In the genomic region with DNA sequence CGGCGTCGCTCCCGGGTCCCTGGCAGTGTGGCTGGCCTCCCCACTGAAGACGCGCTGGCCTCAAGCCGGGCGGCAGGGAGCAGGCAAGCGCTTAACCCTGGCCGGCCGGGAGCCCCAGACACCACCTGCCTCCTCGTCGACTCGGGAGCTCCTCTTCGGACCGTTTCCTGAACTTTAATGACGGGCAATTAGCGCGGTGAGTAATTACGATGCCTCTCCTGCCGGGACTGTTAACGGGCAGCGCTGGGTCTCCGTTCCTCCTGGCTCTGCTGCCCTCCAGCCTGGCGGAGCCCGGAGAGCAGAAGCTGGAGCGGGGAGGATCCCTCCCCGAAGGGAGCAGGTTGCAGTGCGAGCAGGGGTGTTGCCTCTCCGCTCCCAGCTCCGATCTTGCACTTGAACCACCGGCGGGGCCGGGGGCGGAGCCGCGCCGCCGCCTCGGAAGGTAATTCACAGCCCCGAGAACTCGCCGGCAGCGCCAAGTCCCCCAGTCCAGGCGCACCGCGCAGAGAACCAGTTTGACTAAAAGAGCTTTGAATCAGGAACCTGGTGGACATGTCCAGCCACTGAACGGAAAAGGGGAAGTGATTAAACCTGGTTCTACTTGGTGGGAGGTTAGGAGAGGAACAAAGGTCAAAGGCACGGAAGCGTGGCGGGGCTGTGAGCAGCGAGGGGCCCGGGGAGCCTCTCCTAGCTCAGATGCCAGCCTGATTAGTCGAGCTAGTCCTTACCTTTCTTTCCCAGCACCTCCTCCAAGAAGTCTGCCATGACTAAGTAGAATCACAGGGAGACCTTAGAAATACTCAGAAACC, we compare ENCODE assay signal across 1 cellular context.
A peak's percentile ranks its signal among the peaks of the same experiment; 100 is the strongest.
TF ChIP-seq lines count a peak whose summit lies in the region.

No MANE protein-coding gene starts in this region.

TF ChIP-seq in HepG2, 621 proteins besides CTCF, POLR2A, EP300 and RAD21 (continued from another document and continues in another):
- no peak for TF ChIP-seq PTBP1 (IDR thresholded peaks at IDR 0.05; ENCODE audit: low read depth, low read length, poor library complexity, severe bottlenecking)
- TF ChIP-seq, protein P1, sequence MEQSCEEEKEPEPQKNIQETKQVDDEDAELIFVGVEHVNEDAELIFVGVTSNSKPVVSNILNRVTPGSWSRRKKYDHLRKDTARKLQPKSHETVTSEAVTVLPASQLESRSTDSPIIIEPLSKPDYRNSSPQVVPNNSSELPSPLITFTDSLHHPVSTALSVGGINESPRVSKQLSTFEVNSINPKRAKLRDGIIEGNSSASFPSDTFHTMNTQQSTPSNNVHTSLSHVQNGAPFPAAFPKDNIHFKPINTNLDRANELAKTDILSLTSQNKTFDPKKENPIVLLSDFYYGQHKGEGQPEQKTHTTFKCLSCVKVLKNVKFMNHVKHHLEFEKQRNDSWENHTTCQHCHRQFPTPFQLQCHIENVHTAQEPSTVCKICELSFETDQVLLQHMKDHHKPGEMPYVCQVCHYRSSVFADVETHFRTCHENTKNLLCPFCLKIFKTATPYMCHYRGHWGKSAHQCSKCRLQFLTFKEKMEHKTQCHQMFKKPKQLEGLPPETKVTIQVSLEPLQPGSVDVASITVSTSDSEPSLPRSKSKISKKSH (CRISPR knock-in tag; IDR thresholded peaks at IDR 0.05; ENCODE audit: borderline replicate concordance), result no peak
- no peak for TF ChIP-seq FOXO1 (CRISPR knock-in tag; IDR thresholded peaks at IDR 0.05)
- TF ChIP-seq HNF4G (IDR thresholded peaks at IDR 0.05; ENCODE audit: borderline replicate concordance, low read depth, low read length), result peak; percentile 69
- no peak; the same call in 1 of the 2 replicates for TF ChIP-seq HNF4G (CRISPR knock-in tag; IDR thresholded peaks at IDR 0.05; ENCODE audit: borderline replicate concordance, low read depth)
- TF ChIP-seq NR2F1 (CRISPR knock-in tag; IDR thresholded peaks at IDR 0.05), result peak in 1 of 2 experiments; percentile 51; a peak in 1 of 4 replicates
- TF ChIP-seq HOXA3 (CRISPR knock-in tag; IDR thresholded peaks at IDR 0.05), result peak; percentile 53; the same call in 1 of the 2 replicates
- no peak for TF ChIP-seq HOXA9 (CRISPR knock-in tag; IDR thresholded peaks at IDR 0.05; ENCODE audit: borderline replicate concordance)
- TF ChIP-seq ARNT (IDR thresholded peaks at IDR 0.05), result no peak
- TF ChIP-seq RBM22 (optimal IDR thresholded peaks at IDR 0.05; ENCODE audit: low read length), result no peak
- TF ChIP-seq, protein P2, sequence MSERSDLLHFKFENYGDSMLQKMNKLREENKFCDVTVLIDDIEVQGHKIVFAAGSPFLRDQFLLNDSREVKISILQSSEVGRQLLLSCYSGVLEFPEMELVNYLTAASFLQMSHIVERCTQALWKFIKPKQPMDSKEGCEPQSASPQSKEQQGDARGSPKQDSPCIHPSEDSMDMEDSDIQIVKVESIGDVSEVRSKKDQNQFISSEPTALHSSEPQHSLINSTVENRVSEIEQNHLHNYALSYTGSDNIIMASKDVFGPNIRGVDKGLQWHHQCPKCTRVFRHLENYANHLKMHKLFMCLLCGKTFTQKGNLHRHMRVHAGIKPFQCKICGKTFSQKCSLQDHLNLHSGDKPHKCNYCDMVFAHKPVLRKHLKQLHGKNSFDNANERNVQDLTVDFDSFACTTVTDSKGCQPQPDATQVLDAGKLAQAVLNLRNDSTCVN (CRISPR knock-in tag; IDR thresholded peaks at IDR 0.05; ENCODE audit: borderline replicate concordance), result no peak
- no peak for TF ChIP-seq ZNF230 (CRISPR knock-in tag; IDR thresholded peaks at IDR 0.05)
- TF ChIP-seq HIVEP1 (CRISPR knock-in tag; IDR thresholded peaks at IDR 0.05), result no peak; the same call in 1 of the 2 replicates
- TF ChIP-seq ASH2L (IDR thresholded peaks at IDR 0.05; ENCODE audit: insufficient read length, low read depth, low read length), result peak; percentile 63
- TF ChIP-seq, protein P3, sequence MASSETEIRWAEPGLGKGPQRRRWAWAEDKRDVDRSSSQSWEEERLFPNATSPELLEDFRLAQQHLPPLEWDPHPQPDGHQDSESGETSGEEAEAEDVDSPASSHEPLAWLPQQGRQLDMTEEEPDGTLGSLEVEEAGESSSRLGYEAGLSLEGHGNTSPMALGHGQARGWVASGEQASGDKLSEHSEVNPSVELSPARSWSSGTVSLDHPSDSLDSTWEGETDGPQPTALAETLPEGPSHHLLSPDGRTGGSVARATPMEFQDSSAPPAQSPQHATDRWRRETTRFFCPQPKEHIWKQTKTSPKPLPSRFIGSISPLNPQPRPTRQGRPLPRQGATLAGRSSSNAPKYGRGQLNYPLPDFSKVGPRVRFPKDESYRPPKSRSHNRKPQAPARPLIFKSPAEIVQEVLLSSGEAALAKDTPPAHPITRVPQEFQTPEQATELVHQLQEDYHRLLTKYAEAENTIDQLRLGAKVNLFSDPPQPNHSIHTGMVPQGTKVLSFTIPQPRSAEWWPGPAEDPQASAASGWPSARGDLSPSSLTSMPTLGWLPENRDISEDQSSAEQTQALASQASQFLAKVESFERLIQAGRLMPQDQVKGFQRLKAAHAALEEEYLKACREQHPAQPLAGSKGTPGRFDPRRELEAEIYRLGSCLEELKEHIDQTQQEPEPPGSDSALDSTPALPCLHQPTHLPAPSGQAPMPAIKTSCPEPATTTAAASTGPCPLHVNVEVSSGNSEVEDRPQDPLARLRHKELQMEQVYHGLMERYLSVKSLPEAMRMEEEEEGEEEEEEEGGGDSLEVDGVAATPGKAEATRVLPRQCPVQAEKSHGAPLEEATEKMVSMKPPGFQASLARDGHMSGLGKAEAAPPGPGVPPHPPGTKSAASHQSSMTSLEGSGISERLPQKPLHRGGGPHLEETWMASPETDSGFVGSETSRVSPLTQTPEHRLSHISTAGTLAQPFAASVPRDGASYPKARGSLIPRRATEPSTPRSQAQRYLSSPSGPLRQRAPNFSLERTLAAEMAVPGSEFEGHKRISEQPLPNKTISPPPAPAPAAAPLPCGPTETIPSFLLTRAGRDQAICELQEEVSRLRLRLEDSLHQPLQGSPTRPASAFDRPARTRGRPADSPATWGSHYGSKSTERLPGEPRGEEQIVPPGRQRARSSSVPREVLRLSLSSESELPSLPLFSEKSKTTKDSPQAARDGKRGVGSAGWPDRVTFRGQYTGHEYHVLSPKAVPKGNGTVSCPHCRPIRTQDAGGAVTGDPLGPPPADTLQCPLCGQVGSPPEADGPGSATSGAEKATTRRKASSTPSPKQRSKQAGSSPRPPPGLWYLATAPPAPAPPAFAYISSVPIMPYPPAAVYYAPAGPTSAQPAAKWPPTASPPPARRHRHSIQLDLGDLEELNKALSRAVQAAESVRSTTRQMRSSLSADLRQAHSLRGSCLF (CRISPR knock-in tag; IDR thresholded peaks at IDR 0.05; ENCODE audit: borderline replicate concordance), result no peak
- TF ChIP-seq ZEB1 (IDR thresholded peaks at IDR 0.05; ENCODE audit: insufficient replicate concordance, low read depth), result no peak
- TF ChIP-seq, protein P4, sequence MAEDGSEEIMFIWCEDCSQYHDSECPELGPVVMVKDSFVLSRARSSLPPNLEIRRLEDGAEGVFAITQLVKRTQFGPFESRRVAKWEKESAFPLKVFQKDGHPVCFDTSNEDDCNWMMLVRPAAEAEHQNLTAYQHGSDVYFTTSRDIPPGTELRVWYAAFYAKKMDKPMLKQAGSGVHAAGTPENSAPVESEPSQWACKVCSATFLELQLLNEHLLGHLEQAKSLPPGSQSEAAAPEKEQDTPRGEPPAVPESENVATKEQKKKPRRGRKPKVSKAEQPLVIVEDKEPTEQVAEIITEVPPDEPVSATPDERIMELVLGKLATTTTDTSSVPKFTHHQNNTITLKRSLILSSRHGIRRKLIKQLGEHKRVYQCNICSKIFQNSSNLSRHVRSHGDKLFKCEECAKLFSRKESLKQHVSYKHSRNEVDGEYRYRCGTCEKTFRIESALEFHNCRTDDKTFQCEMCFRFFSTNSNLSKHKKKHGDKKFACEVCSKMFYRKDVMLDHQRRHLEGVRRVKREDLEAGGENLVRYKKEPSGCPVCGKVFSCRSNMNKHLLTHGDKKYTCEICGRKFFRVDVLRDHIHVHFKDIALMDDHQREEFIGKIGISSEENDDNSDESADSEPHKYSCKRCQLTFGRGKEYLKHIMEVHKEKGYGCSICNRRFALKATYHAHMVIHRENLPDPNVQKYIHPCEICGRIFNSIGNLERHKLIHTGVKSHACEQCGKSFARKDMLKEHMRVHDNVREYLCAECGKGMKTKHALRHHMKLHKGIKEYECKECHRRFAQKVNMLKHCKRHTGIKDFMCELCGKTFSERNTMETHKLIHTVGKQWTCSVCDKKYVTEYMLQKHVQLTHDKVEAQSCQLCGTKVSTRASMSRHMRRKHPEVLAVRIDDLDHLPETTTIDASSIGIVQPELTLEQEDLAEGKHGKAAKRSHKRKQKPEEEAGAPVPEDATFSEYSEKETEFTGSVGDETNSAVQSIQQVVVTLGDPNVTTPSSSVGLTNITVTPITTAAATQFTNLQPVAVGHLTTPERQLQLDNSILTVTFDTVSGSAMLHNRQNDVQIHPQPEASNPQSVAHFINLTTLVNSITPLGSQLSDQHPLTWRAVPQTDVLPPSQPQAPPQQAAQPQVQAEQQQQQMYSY (CRISPR knock-in tag; IDR thresholded peaks at IDR 0.05), result no peak
- no peak for TF ChIP-seq GTF3A (CRISPR knock-in tag; conservative IDR thresholded peaks at IDR 0.05)
- no peak for TF ChIP-seq SOX6 (IDR thresholded peaks at IDR 0.05)
- peak; percentile 61 for TF ChIP-seq SOX6 (CRISPR knock-in tag; IDR thresholded peaks at IDR 0.05)
- TF ChIP-seq ZNF709 (CRISPR knock-in tag; IDR thresholded peaks at IDR 0.05), result no peak
- no peak; the same call in 1 of the 2 replicates for TF ChIP-seq ZKSCAN5 (CRISPR knock-in tag; IDR thresholded peaks at IDR 0.05)
- no peak for TF ChIP-seq RFX5 (IDR thresholded peaks at IDR 0.05; ENCODE audit: low read depth, low read length)
- TF ChIP-seq ZSCAN30 (CRISPR knock-in tag; IDR thresholded peaks at IDR 0.05), result no peak
- TF ChIP-seq ZNF790 (CRISPR knock-in tag; IDR thresholded peaks at IDR 0.05; ENCODE audit: borderline replicate concordance), result no peak
- TF ChIP-seq, protein P5, sequence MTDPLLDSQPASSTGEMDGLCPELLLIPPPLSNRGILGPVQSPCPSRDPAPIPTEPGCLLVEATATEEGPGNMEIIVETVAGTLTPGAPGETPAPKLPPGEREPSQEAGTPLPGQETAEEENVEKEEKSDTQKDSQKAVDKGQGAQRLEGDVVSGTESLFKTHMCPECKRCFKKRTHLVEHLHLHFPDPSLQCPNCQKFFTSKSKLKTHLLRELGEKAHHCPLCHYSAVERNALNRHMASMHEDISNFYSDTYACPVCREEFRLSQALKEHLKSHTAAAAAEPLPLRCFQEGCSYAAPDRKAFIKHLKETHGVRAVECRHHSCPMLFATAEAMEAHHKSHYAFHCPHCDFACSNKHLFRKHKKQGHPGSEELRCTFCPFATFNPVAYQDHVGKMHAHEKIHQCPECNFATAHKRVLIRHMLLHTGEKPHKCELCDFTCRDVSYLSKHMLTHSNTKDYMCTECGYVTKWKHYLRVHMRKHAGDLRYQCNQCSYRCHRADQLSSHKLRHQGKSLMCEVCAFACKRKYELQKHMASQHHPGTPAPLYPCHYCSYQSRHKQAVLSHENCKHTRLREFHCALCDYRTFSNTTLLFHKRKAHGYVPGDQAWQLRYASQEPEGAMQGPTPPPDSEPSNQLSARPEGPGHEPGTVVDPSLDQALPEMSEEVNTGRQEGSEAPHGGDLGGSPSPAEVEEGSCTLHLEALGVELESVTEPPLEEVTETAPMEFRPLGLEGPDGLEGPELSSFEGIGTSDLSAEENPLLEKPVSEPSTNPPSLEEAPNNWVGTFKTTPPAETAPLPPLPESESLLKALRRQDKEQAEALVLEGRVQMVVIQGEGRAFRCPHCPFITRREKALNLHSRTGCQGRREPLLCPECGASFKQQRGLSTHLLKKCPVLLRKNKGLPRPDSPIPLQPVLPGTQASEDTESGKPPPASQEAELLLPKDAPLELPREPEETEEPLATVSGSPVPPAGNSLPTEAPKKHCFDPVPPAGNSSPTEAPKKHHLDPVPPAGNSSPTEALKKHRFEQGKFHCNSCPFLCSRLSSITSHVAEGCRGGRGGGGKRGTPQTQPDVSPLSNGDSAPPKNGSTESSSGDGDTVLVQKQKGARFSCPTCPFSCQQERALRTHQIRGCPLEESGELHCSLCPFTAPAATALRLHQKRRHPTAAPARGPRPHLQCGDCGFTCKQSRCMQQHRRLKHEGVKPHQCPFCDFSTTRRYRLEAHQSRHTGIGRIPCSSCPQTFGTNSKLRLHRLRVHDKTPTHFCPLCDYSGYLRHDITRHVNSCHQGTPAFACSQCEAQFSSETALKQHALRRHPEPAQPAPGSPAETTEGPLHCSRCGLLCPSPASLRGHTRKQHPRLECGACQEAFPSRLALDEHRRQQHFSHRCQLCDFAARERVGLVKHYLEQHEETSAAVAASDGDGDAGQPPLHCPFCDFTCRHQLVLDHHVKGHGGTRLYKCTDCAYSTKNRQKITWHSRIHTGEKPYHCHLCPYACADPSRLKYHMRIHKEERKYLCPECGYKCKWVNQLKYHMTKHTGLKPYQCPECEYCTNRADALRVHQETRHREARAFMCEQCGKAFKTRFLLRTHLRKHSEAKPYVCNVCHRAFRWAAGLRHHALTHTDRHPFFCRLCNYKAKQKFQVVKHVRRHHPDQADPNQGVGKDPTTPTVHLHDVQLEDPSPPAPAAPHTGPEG (CRISPR knock-in tag; IDR thresholded peaks at IDR 0.05), result no peak
- no peak for TF ChIP-seq MIXL1 (CRISPR knock-in tag; IDR thresholded peaks at IDR 0.05)
- TF ChIP-seq MEIS1 (CRISPR knock-in tag; IDR thresholded peaks at IDR 0.05; ENCODE audit: borderline replicate concordance), result no peak
- TF ChIP-seq, protein P6, sequence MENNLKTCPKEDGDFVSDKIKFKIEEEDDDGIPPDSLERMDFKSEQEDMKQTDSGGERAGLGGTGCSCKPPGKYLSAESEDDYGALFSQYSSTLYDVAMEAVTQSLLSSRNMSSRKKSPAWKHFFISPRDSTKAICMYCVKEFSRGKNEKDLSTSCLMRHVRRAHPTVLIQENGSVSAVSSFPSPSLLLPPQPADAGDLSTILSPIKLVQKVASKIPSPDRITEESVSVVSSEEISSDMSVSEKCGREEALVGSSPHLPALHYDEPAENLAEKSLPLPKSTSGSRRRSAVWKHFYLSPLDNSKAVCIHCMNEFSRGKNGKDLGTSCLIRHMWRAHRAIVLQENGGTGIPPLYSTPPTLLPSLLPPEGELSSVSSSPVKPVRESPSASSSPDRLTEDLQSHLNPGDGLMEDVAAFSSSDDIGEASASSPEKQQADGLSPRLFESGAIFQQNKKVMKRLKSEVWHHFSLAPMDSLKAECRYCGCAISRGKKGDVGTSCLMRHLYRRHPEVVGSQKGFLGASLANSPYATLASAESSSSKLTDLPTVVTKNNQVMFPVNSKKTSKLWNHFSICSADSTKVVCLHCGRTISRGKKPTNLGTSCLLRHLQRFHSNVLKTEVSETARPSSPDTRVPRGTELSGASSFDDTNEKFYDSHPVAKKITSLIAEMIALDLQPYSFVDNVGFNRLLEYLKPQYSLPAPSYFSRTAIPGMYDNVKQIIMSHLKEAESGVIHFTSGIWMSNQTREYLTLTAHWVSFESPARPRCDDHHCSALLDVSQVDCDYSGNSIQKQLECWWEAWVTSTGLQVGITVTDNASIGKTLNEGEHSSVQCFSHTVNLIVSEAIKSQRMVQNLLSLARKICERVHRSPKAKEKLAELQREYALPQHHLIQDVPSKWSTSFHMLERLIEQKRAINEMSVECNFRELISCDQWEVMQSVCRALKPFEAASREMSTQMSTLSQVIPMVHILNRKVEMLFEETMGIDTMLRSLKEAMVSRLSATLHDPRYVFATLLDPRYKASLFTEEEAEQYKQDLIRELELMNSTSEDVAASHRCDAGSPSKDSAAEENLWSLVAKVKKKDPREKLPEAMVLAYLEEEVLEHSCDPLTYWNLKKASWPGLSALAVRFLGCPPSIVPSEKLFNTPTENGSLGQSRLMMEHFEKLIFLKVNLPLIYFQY (CRISPR knock-in tag; IDR thresholded peaks at IDR 0.05; ENCODE audit: borderline replicate concordance), result no peak
- no peak for TF ChIP-seq ZNF879 (CRISPR knock-in tag; IDR thresholded peaks at IDR 0.05)
- TF ChIP-seq FOXC1 (CRISPR knock-in tag; IDR thresholded peaks at IDR 0.05; ENCODE audit: borderline replicate concordance), result peak; percentile 44; the same call in 1 of the 2 replicates
- TF ChIP-seq ZNF577 (CRISPR knock-in tag; IDR thresholded peaks at IDR 0.05; ENCODE audit: borderline replicate concordance, low read depth), result 0 out of 2 replicates have a peak, but pooled peaks have one; percentile 25
- no peak for TF ChIP-seq PRMT3 (CRISPR knock-in tag; IDR thresholded peaks at IDR 0.05; ENCODE audit: borderline replicate concordance, low read depth)
- no peak for TF ChIP-seq SMAD1 (CRISPR knock-in tag; IDR thresholded peaks at IDR 0.05; ENCODE audit: borderline replicate concordance, low read depth)
